8 cellular contexts compared by ENCODE assay signal in genomic region chr11:57800444-57801184, GRCh38. TPM values are rescaled to one million over a fixed set of nuclear protein-coding genes. Genes with fewer than 3 reads are reported as not detected.
DNase-seq lines count a peak whose midpoint lies in the region; ATAC-seq and TF ChIP-seq lines count a peak whose summit lies in the region.

No MANE protein-coding gene starts in this region.

- H3K4me3 ChIP-seq in foreskin fibroblast (ENCODE audit: low read depth in 1 of 2, low read length in 2 of 2): no peak overlapping the region

- TF ChIP-seq CTCF in foreskin fibroblast (IDR thresholded peaks at IDR 0.05; ENCODE audit: low read depth, low read length) (peak; percentile 73), omental fat pad (IDR thresholded peaks at IDR 0.05) (peak in 2 of 3 donors; percentile 77 to 93)

- peak; percentile 44 for DNase-seq in DMS114 treated with DMSO at 0.1 percent for 48 hours (lab: John Stamatoyannopoulos, UW; ENCODE audit: unreplicated experiment)
- peak; percentile 40 for DNase-seq in NCI-H226
- peak; percentile 30 for DNase-seq in activated T-cell treated with anti-CD3 and anti-CD28 coated beads, Interleukin-2, amount 50 U/mL, for 48 hours
- peak; percentile 42 to 76 for DNase-seq in foreskin fibroblast
- DNase-seq in omental fat pad (ENCODE audit: low spot score): no peak
- DNase-seq in activated CD4-positive, alpha-beta T cell treated with anti-CD3 and anti-CD28 coated beads for 1 hour: no peak

- ATAC-seq in GM19324 (IDR thresholded peaks at IDR 0.05; ENCODE audit: low FRiP score, unreplicated experiment): peak; percentile 60
- ATAC-seq in HG03342 (IDR thresholded peaks at IDR 0.05; ENCODE audit: unreplicated experiment): peak; percentile 82
- peak; percentile 55 for ATAC-seq in omental fat pad (ENCODE audit: low FRiP score)

RNA-seq across cellular contexts. Expression of gene CTNND1, which starts 39.0 kb away (rescaled TPM):
- 100 to 1,000 TPM in 2 of 4 donors, 10 to 100 TPM in 2; 85.5 to 174 (median 105) TPM for total RNA-seq in omental fat pad

RNA-seq across cellular contexts. Expression of gene BTBD18, which starts 49.0 kb away (rescaled TPM):
- not detected for total RNA-seq in omental fat pad

RNA-seq across cellular contexts. Expression of gene SELENOH, which starts 59.3 kb away (rescaled TPM):
- 100 to 1,000 TPM; 101 to 123 (median 113) TPM for total RNA-seq in omental fat pad

Comparison
In these comparisons a context has a peak if more than half of its experiments do, and no peak if none do; other contexts are left out.
1. DNase-seq: peak in DMS114 treated with DMSO at 0.1 percent for 48 hours (single experiment), NCI-H226 (single experiment), activated T-cell treated with anti-CD3 and anti-CD28 coated beads, Interleukin-2, amount 50 U/mL, for 48 hours (2 of 2) and foreskin fibroblast (2 of 2); none in omental fat pad (single experiment) and activated CD4-positive, alpha-beta T cell treated with anti-CD3 and anti-CD28 coated beads for 1 hour (single experiment).
2. Peak in every context shown above with its lines, with median percentiles within 50 percentile points of each other: ATAC-seq.